In genomic region chr5:9654886-9655285, GRCh38 we compare ENCODE assay signal across 33 cellular contexts. TPM values are rescaled to one million over a fixed set of nuclear protein-coding genes. Genes with fewer than 3 reads are reported as not detected.
DNase-seq lines count a peak whose midpoint lies in the region; ATAC-seq and TF ChIP-seq lines count a peak whose summit lies in the region.
"Had no signal": no experiment of that assay in that cellular context is flagged by ENCODE, and none has a peak within 500 bp of the region (broad histone marks: within the 10 kb centered on the region; RNA-seq: fewer than 3 reads in every experiment).

No MANE protein-coding gene starts in this region.

- ATAC-seq in heart right ventricle (no peak), GM19324 (IDR thresholded peaks at IDR 0.05; ENCODE audit: low FRiP score, unreplicated experiment) (no peak), HG02885 (IDR thresholded peaks at IDR 0.05; ENCODE audit: poor library complexity, unreplicated experiment) (no peak)
- ATAC-seq: A549; activated T-cell treated with anti-CD3 and anti-CD28 coated beads, Interleukin-2, amount 50 U/mL, for 4 hours; body of pancreas; CD8-positive, alpha-beta T cell; GM12878; naive thymus-derived CD8-positive, alpha-beta T cell; WTC11 had no signal

- H3K4me1 ChIP-seq in left ventricle myocardium inferior (peaks cover 19% of the 10 kb centered on the region), heart right ventricle (peaks cover 0 to 27% (median 0%) of the 10 kb centered on the region in 9 donors), hepatocyte (ENCODE audit: insufficient read depth) (peaks cover 7% of the 10 kb centered on the region), smooth muscle cell (ENCODE audit: low read depth) (peaks cover 19% of the 10 kb centered on the region)
- H3K4me1 ChIP-seq: A549, body of pancreas, tibial nerve had no signal

- H3K27me3 ChIP-seq in left ventricle myocardium inferior (ENCODE audit: low read depth) (no peaks in the 10 kb centered on the region), heart right ventricle (no peaks in the 10 kb centered on the region), brain microvascular endothelial cell (replicated peaks) (no peaks in the 10 kb centered on the region), hepatocyte (no peaks in the 10 kb centered on the region), smooth muscle cell (ENCODE audit: low read depth) (no peaks in the 10 kb centered on the region)
- H3K27me3 ChIP-seq: body of pancreas, sigmoid colon, tibial nerve had no signal

- H3K9me2 ChIP-seq in hepatocyte (replicated peaks; ENCODE audit: insufficient read depth) = no peaks in the 10 kb centered on the region

- H3K4me2 ChIP-seq in hepatocyte (no peak overlapping the region), smooth muscle cell (peak overlapping the region; percentile 74)
- H3K4me2 ChIP-seq: A549 had no signal

- H3F3A ChIP-seq in smooth muscle cell (ENCODE audit: low read depth) = peaks cover 24% of the 10 kb centered on the region

- TF ChIP-seq CTCF in left ventricle myocardium inferior (IDR thresholded peaks at IDR 0.05; ENCODE audit: borderline replicate concordance) (no peak), heart right ventricle (IDR thresholded peaks at IDR 0.05) (no peak), brain microvascular endothelial cell (IDR thresholded peaks at IDR 0.05; ENCODE audit: low read depth, low read length, missing control alignments) (no peak), hepatocyte (IDR thresholded peaks at IDR 0.05; ENCODE audit: poor library complexity) (no peak), smooth muscle cell (IDR thresholded peaks at IDR 0.05; ENCODE audit: borderline replicate concordance, insufficient read depth, poor library complexity, severe bottlenecking) (no peak)

- H3K79me2 ChIP-seq in hepatocyte (no peaks in the 10 kb centered on the region), smooth muscle cell (ENCODE audit: low read depth) (no peaks in the 10 kb centered on the region)

- in situ Hi-C loops in brain microvascular endothelial cell (cut with HindIII; ENCODE audit: low pct_ligation_motif_present, low sequenced_read_pairs) = no loop called here

- H3K4me3 ChIP-seq in left ventricle myocardium inferior (no peak overlapping the region), heart right ventricle (no peak overlapping the region), brain microvascular endothelial cell (ENCODE audit: low read depth, low read length) (no peak overlapping the region), hepatocyte (no peak overlapping the region), smooth muscle cell (no peak overlapping the region)
- H3K4me3 ChIP-seq: A549, body of pancreas, GM12878, sigmoid colon, tibial nerve had no signal

- peak overlapping the region; percentile 86 for H3K9ac ChIP-seq in smooth muscle cell (ENCODE audit: low read depth)

- H2AFZ ChIP-seq in hepatocyte (no peak overlapping the region), smooth muscle cell (ENCODE audit: low read depth) (peak overlapping the region; percentile 74)

- no peak for DNase-seq in left ventricle myocardium inferior
- DNase-seq in heart right ventricle = no peak
- DNase-seq in brain microvascular endothelial cell = peak; percentile 76
- no peak for DNase-seq in hepatocyte (ENCODE audit: low spot score)
- no peak for DNase-seq in smooth muscle cell (lab: John Stamatoyannopoulos, UW; ENCODE audit: unreplicated experiment)
- DNase-seq in T-helper 1 cell = no peak
- DNase-seq: activated CD4-positive, alpha-beta T cell treated with anti-CD3 and anti-CD28 coated beads, Interleukin-2, amount 10 ng/mL, durations not matched to agents 7 days and 5 days; activated gamma-delta T cell; activated naive CD8-positive, alpha-beta T cell treated with anti-CD3 and anti-CD28 coated beads, Interleukin-2, amount 10 ng/mL, durations not matched to agents 7 days and 5 days; activated T-cell treated with anti-CD3 and anti-CD28 coated beads, Interleukin-2, amount 50 U/mL, for 4 hours; body of pancreas; CD8-positive, alpha-beta T cell; H7; islet precursor cell; naive thymus-derived CD8-positive, alpha-beta T cell; NCI-H1694 treated with DMSO at 0.1 percent for 48 hours; SIG-M5; sigmoid colon; stimulated activated CD4-positive, alpha-beta T cell treated with anti-CD3 and anti-CD28 coated beads, Interleukin-15, amount 100 ng/mL, for 24 hours; stimulated activated CD4-positive, alpha-beta T cell treated with anti-CD3 and anti-CD28 coated beads, Interleukin-4, amount 100 ng/mL, for 4 hours had no signal

- H3K36me3 ChIP-seq in left ventricle myocardium inferior = no peaks in the 10 kb centered on the region
- H3K36me3 ChIP-seq in heart right ventricle = no peaks in the 10 kb centered on the region
- no peaks in the 10 kb centered on the region for H3K36me3 ChIP-seq in brain microvascular endothelial cell (replicated peaks)
- no peaks in the 10 kb centered on the region for H3K36me3 ChIP-seq in hepatocyte (replicated peaks; ENCODE audit: insufficient read depth, low read depth)
- no peaks in the 10 kb centered on the region for H3K36me3 ChIP-seq in smooth muscle cell (ENCODE audit: low read depth)
- H3K36me3 ChIP-seq: sigmoid colon, tibial nerve had no signal

- intact Hi-C loops in left ventricle myocardium inferior (cut with micrococcal nuclease) (no loop called here), heart right ventricle (cut with DNase I) (no loop called here)

- no peaks in the 10 kb centered on the region for H3K9me3 ChIP-seq in left ventricle myocardium inferior (replicated peaks)
- peaks cover 0 to 5% (median 0%) of the 10 kb centered on the region in 11 donors for H3K9me3 ChIP-seq in heart right ventricle
- H3K9me3 ChIP-seq in hepatocyte (ENCODE audit: low read depth) = no peaks in the 10 kb centered on the region
- H3K9me3 ChIP-seq in smooth muscle cell (replicated peaks; ENCODE audit: low read depth) = no peaks in the 10 kb centered on the region
- H3K9me3 ChIP-seq: A549, body of pancreas, sigmoid colon, tibial nerve had no signal

- H3K27ac ChIP-seq in left ventricle myocardium inferior (replicated peaks) (peak overlapping the region; percentile 73), heart right ventricle (peak overlapping the region in 5 of 10 donors; percentile 76 to 86 (median 82)), brain microvascular endothelial cell (peak overlapping the region; percentile 91), hepatocyte (peak overlapping the region; percentile 28), smooth muscle cell (ENCODE audit: low read depth) (peak overlapping the region; percentile 99)
- H3K27ac ChIP-seq: A549, body of pancreas, tibial nerve had no signal

- H4K20me1 ChIP-seq in hepatocyte (ENCODE audit: insufficient read depth, poor library complexity, severe bottlenecking) = no peaks in the 10 kb centered on the region
- H4K20me1 ChIP-seq in smooth muscle cell (ENCODE audit: low read depth) = no peaks in the 10 kb centered on the region

RNA-seq across cellular contexts. Expression of gene TAS2R1, which starts 24.7 kb away (rescaled TPM):
- not detected for total RNA-seq in left ventricle myocardium inferior
- not detected for total RNA-seq in heart right ventricle
- polyA plus RNA-seq in heart right ventricle = not detected
- total RNA-seq in hepatocyte = 1.0 TPM in 1 of 2 replicates, not detected in the other
- not detected in 2 replicates for polyA plus RNA-seq in hepatocyte
- total RNA-seq in smooth muscle cell = not detected in 2 replicates
- 0.53 TPM in 1 of 2 replicates, not detected in the other for polyA plus RNA-seq in smooth muscle cell
- total RNA-seq: activated CD4-positive, alpha-beta T cell treated with anti-CD3 and anti-CD28 coated beads, Interleukin-2, amount 10 ng/mL, durations not matched to agents 7 days and 5 days; activated naive CD8-positive, alpha-beta T cell treated with anti-CD3 and anti-CD28 coated beads, Interleukin-2, amount 10 ng/mL, durations not matched to agents 7 days and 5 days; activated T-cell treated with anti-CD3 and anti-CD28 coated beads, Interleukin-2, amount 50 U/mL, for 4 hours; body of pancreas; CD8-positive, alpha-beta T cell; endothelial cell of umbilical vein; glomerular endothelial cell; GM12878; H7; LHCN-M2; liver; mononuclear cell; naive thymus-derived CD8-positive, alpha-beta T cell; NCI-H460; pulmonary artery endothelial cell; sigmoid colon; tibial nerve; WTC11 had no signal
- polyA plus RNA-seq: A549; endothelial cell of umbilical vein; GM12878; liver; naive thymus-derived CD8-positive, alpha-beta T cell; sigmoid colon had no signal
